ENCODE assay signal across 9 cellular contexts in genomic region chr3:71127463-71128243, GRCh38.
DNase-seq lines count a peak whose midpoint lies in the region; ATAC-seq and TF ChIP-seq lines count a peak whose summit lies in the region.
"Had no signal": no experiment of that assay in that cellular context is flagged by ENCODE, and none has a peak within 500 bp of the region (broad histone marks: within the 10 kb centered on the region; RNA-seq: fewer than 3 reads in every experiment).

No MANE protein-coding gene starts in this region.

- no peak for TF ChIP-seq CTCF in prostate gland (IDR thresholded peaks at IDR 0.05)

- CTCF ChIA-PET in activated naive CD4-positive, alpha-beta T cell treated with anti-CD3 and anti-CD28 coated beads, Interleukin-2, amount 10 ng/mL, durations not matched to agents 7 days and 5 days (lab: Charles Lee), result interaction anchor here (1.1 kb wide), 1 partner anchor 57 kb away, joined by 3 read pairs; no protein-coding TSS in a partner anchor

- intact Hi-C loops in prostate gland (cut with DNase I), result loop anchor here (2.0 kb wide), 1 partner anchor 63 kb away; no protein-coding TSS in a partner anchor

- H3K36me3 Mint-ChIP-seq in activated naive CD4-positive, alpha-beta T cell treated with anti-CD3 and anti-CD28 coated beads, Interleukin-2, amount 10 ng/mL, durations not matched to agents 7 days and 5 days, result peaks cover 32% of the 10 kb centered on the region
- H3K36me3 Mint-ChIP-seq in immature natural killer cell, result no peaks in the 10 kb centered on the region

- no peaks in the 10 kb centered on the region for H3K36me3 ChIP-seq in subcutaneous abdominal adipose tissue (ENCODE audit: control insufficient read depth in 5 of 5, insufficient read depth in 5 of 5, low read length in 5 of 5)
- H3K36me3 ChIP-seq in prostate gland, result no peaks in the 10 kb centered on the region

- H3K27me3 ChIP-seq in subcutaneous abdominal adipose tissue (ENCODE audit: control insufficient read depth in 5 of 5, insufficient read depth in 4 of 5, low read length in 5 of 5) (no peaks in the 10 kb centered on the region), prostate gland (replicated peaks; ENCODE audit: insufficient read depth) (no peaks in the 10 kb centered on the region)

- peak overlapping the region; percentile 40 to 87 (median 64) for H3K9ac ChIP-seq in subcutaneous abdominal adipose tissue (ENCODE audit: low read length in 5 of 5)

- no peaks in the 10 kb centered on the region for H3K9me3 Mint-ChIP-seq in activated naive CD4-positive, alpha-beta T cell treated with anti-CD3 and anti-CD28 coated beads, Interleukin-2, amount 10 ng/mL, durations not matched to agents 7 days and 5 days
- no peaks in the 10 kb centered on the region for H3K9me3 Mint-ChIP-seq in immature natural killer cell

- no peak for TF ChIP-seq POLR2A in prostate gland (IDR thresholded peaks at IDR 0.05)

- H3K4me3 ChIP-seq in subcutaneous abdominal adipose tissue (ENCODE audit: low read depth in 1 of 5, low read length in 5 of 5), result peak overlapping the region; percentile 34 to 64 (median 47)
- H3K4me3 ChIP-seq in prostate gland, result no peak overlapping the region

- H3K27ac ChIP-seq in subcutaneous abdominal adipose tissue (ENCODE audit: low read depth, low read length) (peak overlapping the region; percentile 94), prostate gland (peak overlapping the region in 1 of 2 donors; percentile 14)

- WGBS in prostate gland, result 58% methylated on average over 10 of the region's 10 CpGs

- H3K27me3 Mint-ChIP-seq in activated naive CD4-positive, alpha-beta T cell treated with anti-CD3 and anti-CD28 coated beads, Interleukin-2, amount 10 ng/mL, durations not matched to agents 7 days and 5 days, result no peaks in the 10 kb centered on the region
- peaks cover 5 to 11% (median 7%) of the 10 kb centered on the region in 3 donors for H3K27me3 Mint-ChIP-seq in immature natural killer cell (ENCODE audit: low read depth in 3 of 3)

- ATAC-seq in HG02642 (IDR thresholded peaks at IDR 0.05; ENCODE audit: poor library complexity, unreplicated experiment) (no peak), HG02759 (IDR thresholded peaks at IDR 0.05; ENCODE audit: unreplicated experiment) (no peak)

- peaks cover 71% of the 10 kb centered on the region for H3K4me1 Mint-ChIP-seq in activated naive CD4-positive, alpha-beta T cell treated with anti-CD3 and anti-CD28 coated beads, Interleukin-2, amount 10 ng/mL, durations not matched to agents 7 days and 5 days
- peaks cover 65 to 81% of the 10 kb centered on the region in 2 donors for H3K4me1 Mint-ChIP-seq in immature natural killer cell

- H3K27ac Mint-ChIP-seq in activated naive CD4-positive, alpha-beta T cell treated with anti-CD3 and anti-CD28 coated beads, Interleukin-2, amount 10 ng/mL, durations not matched to agents 7 days and 5 days, result peak overlapping the region; percentile 100
- peak overlapping the region; percentile 89 to 99 (median 96) for H3K27ac Mint-ChIP-seq in immature natural killer cell

- H3K9me3 ChIP-seq in subcutaneous abdominal adipose tissue (ENCODE audit: control insufficient read depth in 5 of 5, low read length in 5 of 5), result no peaks in the 10 kb centered on the region
- no peaks in the 10 kb centered on the region for H3K9me3 ChIP-seq in prostate gland

- H3K4me1 ChIP-seq in subcutaneous abdominal adipose tissue (ENCODE audit: control insufficient read depth in 5 of 5, insufficient read depth in 5 of 5, low read length in 5 of 5), result peaks cover 8 to 51% (median 49%) of the 10 kb centered on the region in 5 donors
- peaks cover 12% of the 10 kb centered on the region for H3K4me1 ChIP-seq in prostate gland (replicated peaks)

- H3K4me3 Mint-ChIP-seq in activated naive CD4-positive, alpha-beta T cell treated with anti-CD3 and anti-CD28 coated beads, Interleukin-2, amount 10 ng/mL, durations not matched to agents 7 days and 5 days, result peak overlapping the region; percentile 89
- H3K4me3 Mint-ChIP-seq in immature natural killer cell, result peak overlapping the region; percentile 90 to 96 (median 93)

- peak; percentile 8 for DNase-seq in NCI-H748 (lab: John Stamatoyannopoulos, UW; ENCODE audit: unreplicated experiment)
- DNase-seq in NCI-H748 treated with DMSO at 0.1 percent for 48 hours (lab: John Stamatoyannopoulos, UW), result no peak
- DNase-seq in activated naive CD4-positive, alpha-beta T cell treated with anti-CD3 and anti-CD28 coated beads, Interleukin-2, amount 10 ng/mL, durations not matched to agents 7 days and 5 days, result peak; percentile 45
- DNase-seq in immature natural killer cell, result peak; percentile 56 to 63 (median 61)
- DNase-seq in prostate gland (ENCODE audit: low spot score), result no peak
- DNase-seq: trophoblast cell had no signal

Comparison
In these comparisons a context has a peak if more than half of its experiments do, and no peak if none do; other contexts are left out.
1. DNase-seq: peak in NCI-H748 (single experiment), activated naive CD4-positive, alpha-beta T cell treated with anti-CD3 and anti-CD28 coated beads, Interleukin-2, amount 10 ng/mL, durations not matched to agents 7 days and 5 days (single experiment) and immature natural killer cell (3 of 3); none in NCI-H748 treated with DMSO at 0.1 percent for 48 hours (single experiment) and prostate gland (single experiment).
2. H3K4me3 ChIP-seq: peak in subcutaneous abdominal adipose tissue (5 of 5); none in prostate gland (0 of 2).